In the genomic region with DNA sequence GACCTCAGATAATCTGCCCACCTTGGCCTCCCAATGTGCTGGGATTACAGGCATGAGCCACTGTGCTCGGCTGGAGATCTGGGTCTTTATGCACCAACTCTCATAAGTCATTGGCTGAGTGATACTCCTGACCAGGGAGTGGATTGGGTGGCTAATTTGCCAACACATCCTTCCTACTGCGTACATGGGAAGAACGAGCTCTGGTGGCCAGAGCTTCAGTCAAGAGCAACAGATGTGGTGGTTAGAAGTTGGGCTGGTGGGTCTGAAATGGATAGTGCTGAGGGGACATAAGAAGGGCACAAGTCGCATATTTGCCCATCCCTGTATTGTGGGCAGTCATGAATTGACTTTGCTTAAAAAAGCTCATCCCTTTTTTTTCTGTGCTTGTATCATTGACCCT, we compare ENCODE assay signal across 1 cellular context.
TF ChIP-seq lines count a peak whose summit lies in the region.

No MANE protein-coding gene starts in this region.

TF ChIP-seq in IMR-90, 13 proteins besides CTCF, POLR2A, EP300 and RAD21:
- TF ChIP-seq BHLHE40 (IDR thresholded peaks at IDR 0.05; ENCODE audit: low read depth, low read length) (no peak), SMC3 (IDR thresholded peaks at IDR 0.05; ENCODE audit: low read depth, low read length) (no peak), CHD1 (IDR thresholded peaks at IDR 0.05; ENCODE audit: low read depth, low read length) (no peak), CEBPB (IDR thresholded peaks at IDR 0.05; ENCODE audit: low read depth, low read length) (no peak), RFX5 (IDR thresholded peaks at IDR 0.05; ENCODE audit: low read depth, low read length) (no peak), NFE2L2 (IDR thresholded peaks at IDR 0.05; ENCODE audit: low read depth, low read length) (no peak), FOS (IDR thresholded peaks at IDR 0.05; ENCODE audit: low read depth, low read length) (no peak), MAZ (IDR thresholded peaks at IDR 0.05; ENCODE audit: borderline replicate concordance, low read depth, low read length) (no peak), RCOR1 (IDR thresholded peaks at IDR 0.05; ENCODE audit: insufficient replicate concordance, low read length) (no peak), MAFK (IDR thresholded peaks at IDR 0.05; ENCODE audit: low read depth, low read length) (no peak), MXI1 (IDR thresholded peaks at IDR 0.05; ENCODE audit: borderline replicate concordance, low read depth, low read length) (no peak)
- TF ChIP-seq, protein P1, sequence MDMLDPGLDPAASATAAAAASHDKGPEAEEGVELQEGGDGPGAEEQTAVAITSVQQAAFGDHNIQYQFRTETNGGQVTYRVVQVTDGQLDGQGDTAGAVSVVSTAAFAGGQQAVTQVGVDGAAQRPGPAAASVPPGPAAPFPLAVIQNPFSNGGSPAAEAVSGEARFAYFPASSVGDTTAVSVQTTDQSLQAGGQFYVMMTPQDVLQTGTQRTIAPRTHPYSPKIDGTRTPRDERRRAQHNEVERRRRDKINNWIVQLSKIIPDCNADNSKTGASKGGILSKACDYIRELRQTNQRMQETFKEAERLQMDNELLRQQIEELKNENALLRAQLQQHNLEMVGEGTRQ (IDR thresholded peaks at IDR 0.05; ENCODE audit: low read depth, low read length), result no peak
- TF ChIP-seq, protein P2, sequence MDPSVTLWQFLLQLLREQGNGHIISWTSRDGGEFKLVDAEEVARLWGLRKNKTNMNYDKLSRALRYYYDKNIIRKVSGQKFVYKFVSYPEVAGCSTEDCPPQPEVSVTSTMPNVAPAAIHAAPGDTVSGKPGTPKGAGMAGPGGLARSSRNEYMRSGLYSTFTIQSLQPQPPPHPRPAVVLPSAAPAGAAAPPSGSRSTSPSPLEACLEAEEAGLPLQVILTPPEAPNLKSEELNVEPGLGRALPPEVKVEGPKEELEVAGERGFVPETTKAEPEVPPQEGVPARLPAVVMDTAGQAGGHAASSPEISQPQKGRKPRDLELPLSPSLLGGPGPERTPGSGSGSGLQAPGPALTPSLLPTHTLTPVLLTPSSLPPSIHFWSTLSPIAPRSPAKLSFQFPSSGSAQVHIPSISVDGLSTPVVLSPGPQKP (IDR thresholded peaks at IDR 0.05; ENCODE audit: borderline replicate concordance, low read depth, low read length), result no peak
